In the genomic region with DNA sequence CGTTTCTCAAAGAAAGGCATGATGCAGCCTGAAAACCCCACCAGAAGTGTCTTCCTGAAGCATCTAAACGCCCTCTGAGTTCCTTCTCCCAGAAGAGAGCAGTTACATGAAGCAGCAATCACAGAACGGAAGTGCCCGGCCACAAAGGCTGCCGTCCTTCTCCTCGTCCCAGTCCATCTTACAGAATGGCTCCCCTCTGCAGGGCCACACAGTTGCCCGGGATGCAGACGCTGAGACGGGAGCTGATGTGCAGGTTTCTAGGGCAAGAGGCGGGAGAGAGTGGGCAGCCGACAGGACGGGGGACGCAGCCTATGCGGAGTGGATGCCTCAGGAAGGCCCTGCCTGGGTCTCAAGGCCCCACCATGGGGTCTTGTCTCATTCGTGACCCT, we compare ENCODE assay signal across 1 cellular context.
TF ChIP-seq lines count a peak whose summit lies in the region.

No MANE protein-coding gene starts in this region.

TF ChIP-seq in SK-N-SH, 30 proteins besides CTCF, POLR2A, EP300 and RAD21 (continued from another document):
- TF ChIP-seq FOXJ3 (CRISPR knock-in tag; IDR thresholded peaks at IDR 0.05) = no peak
- no peak for TF ChIP-seq POLR2AphosphoS5 (IDR thresholded peaks at IDR 0.05; ENCODE audit: low read depth, low read length)
- no peak for TF ChIP-seq SMC3 (IDR thresholded peaks at IDR 0.05; ENCODE audit: low read depth, low read length)
- TF ChIP-seq TCF12 (IDR thresholded peaks at IDR 0.05) = no peak
- TF ChIP-seq GATA2 (CRISPR knock-in tag; IDR thresholded peaks at IDR 0.05) = no peak
- no peak for TF ChIP-seq MEF2A (IDR thresholded peaks at IDR 0.05; ENCODE audit: borderline replicate concordance, low read depth)
- TF ChIP-seq RXRA (IDR thresholded peaks at IDR 0.05; ENCODE audit: borderline replicate concordance, low read depth) = no peak
- TF ChIP-seq, protein P1, sequence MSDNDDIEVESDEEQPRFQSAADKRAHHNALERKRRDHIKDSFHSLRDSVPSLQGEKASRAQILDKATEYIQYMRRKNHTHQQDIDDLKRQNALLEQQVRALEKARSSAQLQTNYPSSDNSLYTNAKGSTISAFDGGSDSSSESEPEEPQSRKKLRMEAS (IDR thresholded peaks at IDR 0.05; ENCODE audit: low read depth) = no peak
- TF ChIP-seq, protein P2, sequence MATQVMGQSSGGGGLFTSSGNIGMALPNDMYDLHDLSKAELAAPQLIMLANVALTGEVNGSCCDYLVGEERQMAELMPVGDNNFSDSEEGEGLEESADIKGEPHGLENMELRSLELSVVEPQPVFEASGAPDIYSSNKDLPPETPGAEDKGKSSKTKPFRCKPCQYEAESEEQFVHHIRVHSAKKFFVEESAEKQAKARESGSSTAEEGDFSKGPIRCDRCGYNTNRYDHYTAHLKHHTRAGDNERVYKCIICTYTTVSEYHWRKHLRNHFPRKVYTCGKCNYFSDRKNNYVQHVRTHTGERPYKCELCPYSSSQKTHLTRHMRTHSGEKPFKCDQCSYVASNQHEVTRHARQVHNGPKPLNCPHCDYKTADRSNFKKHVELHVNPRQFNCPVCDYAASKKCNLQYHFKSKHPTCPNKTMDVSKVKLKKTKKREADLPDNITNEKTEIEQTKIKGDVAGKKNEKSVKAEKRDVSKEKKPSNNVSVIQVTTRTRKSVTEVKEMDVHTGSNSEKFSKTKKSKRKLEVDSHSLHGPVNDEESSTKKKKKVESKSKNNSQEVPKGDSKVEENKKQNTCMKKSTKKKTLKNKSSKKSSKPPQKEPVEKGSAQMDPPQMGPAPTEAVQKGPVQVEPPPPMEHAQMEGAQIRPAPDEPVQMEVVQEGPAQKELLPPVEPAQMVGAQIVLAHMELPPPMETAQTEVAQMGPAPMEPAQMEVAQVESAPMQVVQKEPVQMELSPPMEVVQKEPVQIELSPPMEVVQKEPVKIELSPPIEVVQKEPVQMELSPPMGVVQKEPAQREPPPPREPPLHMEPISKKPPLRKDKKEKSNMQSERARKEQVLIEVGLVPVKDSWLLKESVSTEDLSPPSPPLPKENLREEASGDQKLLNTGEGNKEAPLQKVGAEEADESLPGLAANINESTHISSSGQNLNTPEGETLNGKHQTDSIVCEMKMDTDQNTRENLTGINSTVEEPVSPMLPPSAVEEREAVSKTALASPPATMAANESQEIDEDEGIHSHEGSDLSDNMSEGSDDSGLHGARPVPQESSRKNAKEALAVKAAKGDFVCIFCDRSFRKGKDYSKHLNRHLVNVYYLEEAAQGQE (IDR thresholded peaks at IDR 0.05; ENCODE audit: low read depth, low read length) = no peak
